Comparison of ENCODE assay signal across 9 cellular contexts in genomic region chr7:134058521-134058920, GRCh38.
"Had no signal": no experiment of that assay in that cellular context is flagged by ENCODE, and none has a peak within 500 bp of the region (broad histone marks: within the 10 kb centered on the region; RNA-seq: fewer than 3 reads in every experiment).

No MANE protein-coding gene starts in this region.

- H3K36me3 ChIP-seq: HAP-1 had no signal

- H3K9ac ChIP-seq: GM23248 had no signal

- ATAC-seq: HCT116 had no signal

- DNase-seq: GOT3, HCEC 1CT, HFFc6 had no signal

- H3K9me3 ChIP-seq: HAP-1 had no signal

- H3K4me2 ChIP-seq: GM23338 had no signal

- H3K4me3 ChIP-seq: GM23248, GM23338, HAP-1 had no signal

- H3K27ac ChIP-seq: GM23248 had no signal

- FAIRE-seq: H1, H54 had no signal

- H2AFZ ChIP-seq: GM23248, GM23338 had no signal
